ENCODE assay signal across 18 cellular contexts in the genomic region with DNA sequence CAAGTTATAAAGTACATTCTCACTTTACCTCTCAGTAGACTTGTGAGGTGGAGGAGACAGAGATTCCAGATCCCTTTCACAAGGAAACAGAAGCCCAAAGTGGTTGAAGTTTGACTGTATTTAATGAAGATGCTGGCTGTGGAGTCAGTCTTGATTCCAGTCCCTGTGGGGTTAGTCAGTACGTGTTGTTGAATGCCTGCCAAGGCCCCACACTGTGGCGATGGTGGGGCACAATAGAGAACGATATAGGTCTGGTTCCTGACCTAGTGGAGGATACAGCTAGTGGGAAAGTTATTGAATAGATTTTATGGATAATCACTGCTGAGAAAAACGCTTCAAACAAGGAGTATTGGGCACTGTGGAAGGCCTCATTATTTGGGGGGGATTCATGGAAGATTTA.
A peak's percentile ranks its signal among the peaks of the same experiment; 100 is the strongest.
DNase-seq lines count a peak whose midpoint lies in the region; ATAC-seq, FAIRE-seq and TF ChIP-seq lines count a peak whose summit lies in the region.
"Had no signal": no experiment of that assay in that cellular context is flagged by ENCODE, and none has a peak within 500 bp of the region (broad histone marks: within the 10 kb centered on the region; RNA-seq: fewer than 3 reads in every experiment).

No MANE protein-coding gene starts in this region.

- intact Hi-C loops in left colon (cut with DNase I, micrococcal nuclease) = no loop called here

- ATAC-seq in left colon (no peak), HG02870 (IDR thresholded peaks at IDR 0.05; ENCODE audit: unreplicated experiment) (no peak)
- ATAC-seq: GM23338, HCT116 had no signal

- DNase-seq in DMS 273 (lab: John Stamatoyannopoulos, UW; ENCODE audit: unreplicated experiment) (peak; percentile 68), DMS 273 treated with DMSO at 0.1 percent for 48 hours (lab: John Stamatoyannopoulos, UW) (no peak), NCI-H69 (lab: John Stamatoyannopoulos, UW) (peak; percentile 74), choroid plexus epithelial cell (ENCODE audit: low read depth) (peak; percentile 39), urothelium cell line (ENCODE audit: low spot score) (no peak), DMS79 treated with DMSO at 0.1 percent for 48 hours (lab: John Stamatoyannopoulos, UW) (no peak), left colon (no peak)
- DNase-seq: BE2C; CD4-positive, alpha-beta memory T cell; KG1; NCI-H1436 treated with DMSO at 0.1 percent for 48 hours; NCI-H2029 treated with DMSO at 0.1 percent for 48 hours; NCI-H226; NCI-H774 had no signal

- H3K4me3 ChIP-seq in choroid plexus epithelial cell (ENCODE audit: low read depth, low read length) = no peak overlapping the region
- H3K4me3 ChIP-seq: GM23338 had no signal

- peak; percentile 61 for FAIRE-seq in urothelium cell line (lab: Jason Lieb, UNC)
- FAIRE-seq: D721Med had no signal

- TF ChIP-seq CTCF in choroid plexus epithelial cell (conservative IDR thresholded peaks at IDR 0.05; ENCODE audit: low read depth, low read length) = no peak

Comparison
In these comparisons a context has a peak if more than half of its experiments do, and no peak if none do; other contexts are left out.
1. DNase-seq: peak in DMS 273 (single experiment), NCI-H69 (single experiment) and choroid plexus epithelial cell (single experiment); none in DMS 273 treated with DMSO at 0.1 percent for 48 hours (single experiment), urothelium cell line (single experiment), DMS79 treated with DMSO at 0.1 percent for 48 hours (single experiment) and left colon (0 of 2).